26 cellular contexts compared by ENCODE assay signal in the genomic region with DNA sequence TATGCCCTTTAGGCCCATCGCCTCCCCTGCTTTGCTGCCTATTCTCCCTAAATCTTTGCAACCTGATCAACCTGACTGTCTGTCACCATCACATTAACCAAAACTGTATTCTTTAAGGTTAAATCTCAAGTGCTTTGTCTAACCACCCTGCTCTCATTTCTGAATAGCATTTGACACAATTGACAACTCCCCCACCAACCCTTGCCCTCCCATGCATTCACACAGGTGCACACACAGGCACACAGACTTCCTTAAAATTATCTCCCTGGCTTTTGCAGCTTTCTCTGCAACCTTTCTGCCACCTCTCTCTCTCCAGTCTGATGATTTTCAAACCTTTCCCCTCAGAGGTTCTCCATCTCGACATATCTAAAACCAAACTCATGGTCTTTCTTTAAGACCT.
"Had no signal": no experiment of that assay in that cellular context is flagged by ENCODE, and none has a peak within 500 bp of the region (broad histone marks: within the 10 kb centered on the region; RNA-seq: fewer than 3 reads in every experiment).

No MANE protein-coding gene starts in this region.

- ATAC-seq: activated CD4-positive, alpha-beta T cell treated with anti-CD3 and anti-CD28 coated beads for 36 hours; activated CD8-positive, alpha-beta memory T cell treated with anti-CD3 and anti-CD28 coated beads, Interleukin-2, amount 10 ng/mL, durations not matched to agents 7 days and 5 days; activated CD8-positive, alpha-beta T cell treated with anti-CD3 and anti-CD28 coated beads, Interleukin-2, amount 10 ng/mL, durations not matched to agents 7 days and 5 days; activated naive CD8-positive, alpha-beta T cell treated with anti-CD3 and anti-CD28 coated beads, Interleukin-2, amount 50 U/mL, for 24 hours; body of pancreas; esophagus mucosa; heart left ventricle had no signal

- H3K27ac ChIP-seq: adrenal gland, body of pancreas, colonic mucosa, dorsolateral prefrontal cortex, heart left ventricle had no signal

- DNase-seq: activated CD4-positive, alpha-beta memory T cell treated with anti-CD3 and anti-CD28 coated beads for 36 hours; activated CD4-positive, alpha-beta T cell treated with anti-CD3 and anti-CD28 coated beads for 36 hours; activated CD4-positive, alpha-beta T cell treated with anti-CD3 and anti-CD28 coated beads, Interleukin-2, amount 10 ng/mL, durations not matched to agents 24 days and 14 days; activated CD4-positive, CD25-positive, alpha-beta regulatory T cell; activated CD4-positive, CD25-positive, alpha-beta regulatory T cell treated with anti-CD3 and anti-CD28 coated beads, Interleukin-2, amount 50 U/mL, for 72 hours; activated CD8-positive, alpha-beta memory T cell treated with anti-CD3 and anti-CD28 coated beads, Interleukin-2, amount 10 ng/mL, durations not matched to agents 7 days and 5 days; activated CD8-positive, alpha-beta memory T cell treated with anti-CD3 and anti-CD28 coated beads, Interleukin-2, amount 50 U/mL, for 4 hours; activated CD8-positive, alpha-beta T cell treated with anti-CD3 and anti-CD28 coated beads, Interleukin-2, amount 10 ng/mL, durations not matched to agents 7 days and 5 days; activated effector memory CD4-positive, alpha-beta T cell treated with anti-CD3 and anti-CD28 coated beads, Interleukin-2, amount 50 U/mL, for 16 hours; activated naive CD4-positive, alpha-beta T cell treated with anti-CD3 and anti-CD28 coated beads for 36 hours; activated naive CD8-positive, alpha-beta T cell treated with anti-CD3 and anti-CD28 coated beads for 36 hours; activated naive CD8-positive, alpha-beta T cell treated with anti-CD3 and anti-CD28 coated beads, Interleukin-2, amount 50 U/mL, for 24 hours; activated T-cell treated with anti-CD3 and anti-CD28 coated beads, Interleukin-2, amount 50 U/mL, for 1 hour; activated T-cell treated with anti-CD3 and anti-CD28 coated beads, Interleukin-2, amount 50 U/mL, for 48 hours; adrenal gland; amygdala; aorta; body of pancreas; colonic mucosa; dorsolateral prefrontal cortex; effector memory CD4-positive, alpha-beta T cell; endodermal cell; foreskin fibroblast; heart left ventricle; T-helper 2 cell had no signal

- H3K4me3 ChIP-seq: adrenal gland, body of pancreas, colonic mucosa, dorsolateral prefrontal cortex, heart left ventricle had no signal

- H3K36me3 ChIP-seq: adrenal gland, colonic mucosa, heart left ventricle had no signal

- H3K9me3 ChIP-seq: adrenal gland, body of pancreas, colonic mucosa had no signal

- H3K27me3 ChIP-seq: adrenal gland, body of pancreas, colonic mucosa, heart left ventricle had no signal

- H3K4me1 ChIP-seq: adrenal gland, body of pancreas, colonic mucosa, heart left ventricle had no signal
